ENCODE assay signal across 12 cellular contexts in genomic region chr11:117795726-117796455, GRCh38. TPM values are rescaled to one million over a fixed set of nuclear protein-coding genes. Genes with fewer than 3 reads are reported as not detected.
A peak's percentile ranks its signal among the peaks of the same experiment; 100 is the strongest.
DNase-seq lines count a peak whose midpoint lies in the region; ATAC-seq, FAIRE-seq and TF ChIP-seq lines count a peak whose summit lies in the region.
"Had no signal": no experiment of that assay in that cellular context is flagged by ENCODE, and none has a peak within 500 bp of the region (broad histone marks: within the 10 kb centered on the region; RNA-seq: fewer than 3 reads in every experiment).

No MANE protein-coding gene starts in this region.

- ATAC-seq in CD4-positive, alpha-beta T cell (ENCODE audit: poor library complexity) = no peak
- ATAC-seq in effector memory CD8-positive, alpha-beta T cell (replicated peaks) = no peak
- no peak for ATAC-seq in naive thymus-derived CD4-positive, alpha-beta T cell
- no peak for ATAC-seq in omental fat pad (ENCODE audit: low FRiP score)

- H3K4me1 Mint-ChIP-seq in CD4-positive, alpha-beta T cell (ENCODE audit: low read depth) = peaks cover 17% of the 10 kb centered on the region
- peaks cover 8 to 9% of the 10 kb centered on the region in 2 donors for H3K4me1 Mint-ChIP-seq in effector memory CD8-positive, alpha-beta T cell (ENCODE audit: low read depth in 2 of 2)
- H3K4me1 Mint-ChIP-seq in naive thymus-derived CD4-positive, alpha-beta T cell = peaks cover 3 to 26% (median 18%) of the 10 kb centered on the region in 7 donors
- peaks cover 7% of the 10 kb centered on the region for H3K4me1 Mint-ChIP-seq in activated CD4-positive, alpha-beta memory T cell treated with anti-CD3 and anti-CD28 coated beads for 36 hours (ENCODE audit: low read depth)

- H3K4me1 ChIP-seq in naive thymus-derived CD4-positive, alpha-beta T cell (ENCODE audit: control insufficient read depth in 2 of 2, insufficient read depth in 2 of 2, low read length in 2 of 2) = peaks cover 0 to 15% of the 10 kb centered on the region in 2 donors

- H3K9me3 ChIP-seq in CD4-positive, alpha-beta T cell (ENCODE audit: control insufficient read depth, low read length) = no peaks in the 10 kb centered on the region
- no peaks in the 10 kb centered on the region for H3K9me3 ChIP-seq in naive thymus-derived CD4-positive, alpha-beta T cell (ENCODE audit: control insufficient read depth in 2 of 3, low read length in 3 of 3)
- H3K9me3 ChIP-seq: MG63 had no signal

- H3K36me3 Mint-ChIP-seq in CD4-positive, alpha-beta T cell (ENCODE audit: low read depth) = no peaks in the 10 kb centered on the region
- no peaks in the 10 kb centered on the region for H3K36me3 Mint-ChIP-seq in effector memory CD8-positive, alpha-beta T cell (ENCODE audit: insufficient read depth)
- peaks cover 0 to 4% (median 0%) of the 10 kb centered on the region in 5 donors for H3K36me3 Mint-ChIP-seq in naive thymus-derived CD4-positive, alpha-beta T cell
- no peaks in the 10 kb centered on the region for H3K36me3 Mint-ChIP-seq in activated CD4-positive, alpha-beta memory T cell treated with anti-CD3 and anti-CD28 coated beads for 36 hours
- H3K36me3 Mint-ChIP-seq: natural killer cell had no signal

- H3K27ac Mint-ChIP-seq in CD4-positive, alpha-beta T cell = no peak overlapping the region
- peak overlapping the region in 1 of 2 donors; percentile 49 for H3K27ac Mint-ChIP-seq in effector memory CD8-positive, alpha-beta T cell
- peak overlapping the region in 1 of 9 donors; percentile 27 for H3K27ac Mint-ChIP-seq in naive thymus-derived CD4-positive, alpha-beta T cell
- no peak overlapping the region for H3K27ac Mint-ChIP-seq in activated CD4-positive, alpha-beta memory T cell treated with anti-CD3 and anti-CD28 coated beads for 36 hours
- H3K27ac Mint-ChIP-seq: activated T-helper 2 cell treated with anti-CD3 and anti-CD28 coated beads, Interferon-gamma antibody, Interleukin-2, Interleukin-4, amounts not matched to agents 10 μg/mL and 5 μg/mL and 100 μg/mL, durations not matched to agents 14 hours and 24 hours and 36 hours; natural killer cell had no signal

- H3K4me3 ChIP-seq in naive thymus-derived CD4-positive, alpha-beta T cell (ENCODE audit: low read length) = peak overlapping the region; percentile 30
- H3K4me3 ChIP-seq: MG63 had no signal

- H3K4me3 Mint-ChIP-seq in CD4-positive, alpha-beta T cell = peak overlapping the region; percentile 62
- H3K4me3 Mint-ChIP-seq in effector memory CD8-positive, alpha-beta T cell = peak overlapping the region; percentile 56 to 72
- H3K4me3 Mint-ChIP-seq in naive thymus-derived CD4-positive, alpha-beta T cell = peak overlapping the region in 9 of 10 donors; percentile 25 to 81 (median 66)
- no peak overlapping the region for H3K4me3 Mint-ChIP-seq in activated CD4-positive, alpha-beta memory T cell treated with anti-CD3 and anti-CD28 coated beads for 36 hours
- H3K4me3 Mint-ChIP-seq: natural killer cell had no signal

- no peak for TF ChIP-seq CTCF in CD4-positive, alpha-beta T cell (IDR thresholded peaks at IDR 0.05)
- no peak for TF ChIP-seq CTCF in omental fat pad (IDR thresholded peaks at IDR 0.05)

- no peaks in the 10 kb centered on the region for H3K36me3 ChIP-seq in naive thymus-derived CD4-positive, alpha-beta T cell (ENCODE audit: control insufficient read depth in 2 of 3, insufficient read depth in 3 of 3, low read length in 3 of 3)
- H3K36me3 ChIP-seq: MG63 had no signal

- peaks cover 71% of the 10 kb centered on the region for H3K27me3 Mint-ChIP-seq in CD4-positive, alpha-beta T cell
- peaks cover 76 to 85% of the 10 kb centered on the region in 2 donors for H3K27me3 Mint-ChIP-seq in effector memory CD8-positive, alpha-beta T cell
- peaks cover 50 to 77% (median 54%) of the 10 kb centered on the region in 5 donors for H3K27me3 Mint-ChIP-seq in naive thymus-derived CD4-positive, alpha-beta T cell
- peaks cover 53% of the 10 kb centered on the region for H3K27me3 Mint-ChIP-seq in activated CD4-positive, alpha-beta memory T cell treated with anti-CD3 and anti-CD28 coated beads for 36 hours

- peaks cover 64% of the 10 kb centered on the region for H3K27me3 ChIP-seq in CD4-positive, alpha-beta T cell (ENCODE audit: control insufficient read depth, insufficient read depth, low read length)
- peaks cover 24 to 34% of the 10 kb centered on the region in 2 donors for H3K27me3 ChIP-seq in naive thymus-derived CD4-positive, alpha-beta T cell (ENCODE audit: control insufficient read depth in 2 of 2, insufficient read depth in 2 of 2, low read length in 2 of 2)

- no peak overlapping the region for H3K27ac ChIP-seq in CD4-positive, alpha-beta T cell (ENCODE audit: low read depth, low read length)
- H3K27ac ChIP-seq in naive thymus-derived CD4-positive, alpha-beta T cell (ENCODE audit: low read depth, low read length) = no peak overlapping the region

- DNase-seq in CD4-positive, alpha-beta T cell = no peak
- DNase-seq in NCI-H1105 (lab: John Stamatoyannopoulos, UW) (peak; percentile 44), RCC 7860 (ENCODE audit: low spot score) (no peak), HCEC 1CT (no peak), omental fat pad (ENCODE audit: low spot score) (no peak)
- DNase-seq in effector memory CD8-positive, alpha-beta T cell = no peak
- DNase-seq in naive thymus-derived CD4-positive, alpha-beta T cell = no peak
- no peak for DNase-seq in activated CD4-positive, alpha-beta memory T cell treated with anti-CD3 and anti-CD28 coated beads for 36 hours
- DNase-seq: DND-41, MG63, natural killer cell had no signal

- POLR2A ChIA-PET in CD4-positive, alpha-beta T cell (lab: Charles Lee) = interaction anchor here (0.6 kb wide), 1 partner anchor 337 kb away, joined by 3 read pairs; no protein-coding TSS in a partner anchor
- POLR2A ChIA-PET in naive thymus-derived CD4-positive, alpha-beta T cell (lab: Charles Lee) = interaction anchor here (0.7 kb wide), 1 partner anchor 441 kb away, joined by 3 read pairs; no protein-coding TSS in a partner anchor
- POLR2A ChIA-PET in activated CD4-positive, alpha-beta memory T cell treated with anti-CD3 and anti-CD28 coated beads for 36 hours (lab: Charles Lee) = no interaction called here

- CTCF ChIA-PET in CD4-positive, alpha-beta T cell (lab: Charles Lee) = no interaction called here
- CTCF ChIA-PET in naive thymus-derived CD4-positive, alpha-beta T cell (lab: Charles Lee) = no interaction called here
- CTCF ChIA-PET in activated CD4-positive, alpha-beta memory T cell treated with anti-CD3 and anti-CD28 coated beads for 36 hours (lab: Charles Lee) = no interaction called here

- FAIRE-seq in RCC 7860 (lab: Jason Lieb, UNC) = no peak

- H3K9me3 Mint-ChIP-seq in CD4-positive, alpha-beta T cell = no peaks in the 10 kb centered on the region
- H3K9me3 Mint-ChIP-seq in effector memory CD8-positive, alpha-beta T cell = no peaks in the 10 kb centered on the region
- no peaks in the 10 kb centered on the region for H3K9me3 Mint-ChIP-seq in naive thymus-derived CD4-positive, alpha-beta T cell
- H3K9me3 Mint-ChIP-seq in activated CD4-positive, alpha-beta memory T cell treated with anti-CD3 and anti-CD28 coated beads for 36 hours = no peaks in the 10 kb centered on the region
- H3K9me3 Mint-ChIP-seq: activated T-helper 2 cell treated with anti-CD3 and anti-CD28 coated beads, Interferon-gamma antibody, Interleukin-2, Interleukin-4, amounts not matched to agents 10 μg/mL and 5 μg/mL and 100 μg/mL, durations not matched to agents 14 hours and 24 hours and 36 hours; natural killer cell had no signal

- intact Hi-C loops in CD4-positive, alpha-beta T cell (cut with DNase I, micrococcal nuclease) = no loop called here
- intact Hi-C loops in naive thymus-derived CD4-positive, alpha-beta T cell (cut with micrococcal nuclease) = no loop called here
- intact Hi-C loops in activated CD4-positive, alpha-beta memory T cell treated with anti-CD3 and anti-CD28 coated beads for 36 hours (cut with micrococcal nuclease) = no loop called here

RNA-seq across cellular contexts. Expression of gene DSCAML1, which starts 1.1 kb away (rescaled TPM):
- total RNA-seq in CD4-positive, alpha-beta T cell = under 1 TPM; 0.22 to 0.61 TPM
- total RNA-seq in naive thymus-derived CD4-positive, alpha-beta T cell = 1 to 10 TPM in 1 of 5 experiments, under 1 TPM in 4; 0.17 to 1.3 (median 0.60) TPM
- polyA plus RNA-seq in naive thymus-derived CD4-positive, alpha-beta T cell = not detected
- under 1 TPM; 0.29 to 0.67 TPM for total RNA-seq in activated CD4-positive, alpha-beta memory T cell treated with anti-CD3 and anti-CD28 coated beads for 36 hours
- total RNA-seq in omental fat pad = 10 to 100 TPM in 1 of 4 donors, 1 to 10 TPM in 2, under 1 TPM in 1; 0.95 to 10.9 (median 3.9) TPM
- total RNA-seq: activated T-helper 2 cell treated with anti-CD3 and anti-CD28 coated beads, Interferon-gamma antibody, Interleukin-2, Interleukin-4, amounts not matched to agents 10 μg/mL and 5 μg/mL and 100 μg/mL, durations not matched to agents 14 hours and 24 hours and 36 hours had no signal

RNA-seq across cellular contexts. Expression of gene FXYD2, which starts 28.7 kb away (rescaled TPM):
- 1 to 10 TPM; 1.7 to 2.1 TPM for total RNA-seq in CD4-positive, alpha-beta T cell
- 1 to 10 TPM; 3.1 to 6.7 (median 4.4) TPM for total RNA-seq in naive thymus-derived CD4-positive, alpha-beta T cell
- polyA plus RNA-seq in naive thymus-derived CD4-positive, alpha-beta T cell = 10 to 100 TPM; 11.2 to 25.6 TPM
- total RNA-seq in activated CD4-positive, alpha-beta memory T cell treated with anti-CD3 and anti-CD28 coated beads for 36 hours = not detected
- total RNA-seq in omental fat pad = 1 to 10 TPM; 1.1 to 4.3 (median 2.0) TPM
